22 cellular contexts compared by ENCODE assay signal in the genomic region with DNA sequence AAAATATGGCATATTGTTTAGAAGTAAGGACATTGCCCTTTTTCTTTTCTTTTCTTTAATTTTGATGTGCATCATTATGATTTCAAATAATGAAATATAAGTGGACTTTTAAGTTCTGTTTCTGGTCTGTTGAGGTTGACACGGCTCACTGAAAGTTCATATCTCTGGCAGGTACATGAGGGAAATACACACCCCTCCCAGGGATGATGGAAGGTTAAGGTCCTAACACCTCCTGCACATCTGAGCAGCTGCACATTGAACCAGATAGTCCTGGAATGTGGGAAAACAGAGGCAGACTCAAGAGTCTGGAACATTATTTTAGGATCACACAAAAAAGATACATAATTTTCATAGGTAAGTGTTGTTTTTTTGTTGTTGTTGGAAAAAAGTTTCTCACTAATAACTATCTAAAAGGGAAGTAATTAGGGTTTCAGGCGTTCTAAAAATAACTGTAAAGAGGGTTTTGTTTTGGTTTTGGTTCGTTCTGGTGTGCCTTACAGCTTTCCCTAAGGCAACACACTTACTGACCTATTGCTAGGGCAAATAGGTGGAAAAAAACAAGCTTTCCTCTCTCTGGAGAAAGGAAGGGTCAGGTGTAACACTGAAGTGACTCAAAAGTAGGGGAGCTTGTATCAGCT.
DNase-seq lines count a peak whose midpoint lies in the region; ATAC-seq and TF ChIP-seq lines count a peak whose summit lies in the region.
"Had no signal": no experiment of that assay in that cellular context is flagged by ENCODE, and none has a peak within 500 bp of the region (broad histone marks: within the 10 kb centered on the region; RNA-seq: fewer than 3 reads in every experiment).

No MANE protein-coding gene starts in this region.

- H3K4me3 ChIP-seq in GM08714 (ENCODE audit: low read length) (peak overlapping the region; percentile 48; the same call in 1 of the 2 replicates), RWPE2 (ENCODE audit: severe bottlenecking) (peak overlapping the region; percentile 37)
- H3K4me3 ChIP-seq: esophagus muscularis mucosa, right atrium auricular region, uterus had no signal

- peak; percentile 57 for ATAC-seq in GM19397 (IDR thresholded peaks at IDR 0.05; ENCODE audit: unreplicated experiment)
- peak; percentile 66 for ATAC-seq in HG02885 (IDR thresholded peaks at IDR 0.05; ENCODE audit: poor library complexity, unreplicated experiment)
- ATAC-seq in RWPE2 (ENCODE audit: low read depth): no peak
- ATAC-seq: left lobe of liver; natural killer cell; stimulated activated effector memory CD8-positive, alpha-beta T cell treated with anti-CD3 and anti-CD28 coated beads, Interleukin-12 subunit alpha, Interleukin-12 subunit beta, amount 100 ng/mL, for 72 hours had no signal

- peak overlapping the region; percentile 90 for H3K27ac ChIP-seq in RWPE2 (ENCODE audit: poor library complexity, severe bottlenecking)
- H3K27ac ChIP-seq: esophagus muscularis mucosa, right atrium auricular region, RWPE1, uterus had no signal

- TF ChIP-seq CTCF in RWPE2 (IDR thresholded peaks at IDR 0.05; ENCODE audit: poor library complexity, severe bottlenecking): no peak

- peaks cover 35% of the 10 kb centered on the region for H3K36me3 ChIP-seq in RWPE2 (ENCODE audit: low read depth)
- H3K36me3 ChIP-seq: esophagus muscularis mucosa, right atrium auricular region, uterus had no signal

- H3K9me3 ChIP-seq in RWPE2 (ENCODE audit: severe bottlenecking): no peaks in the 10 kb centered on the region
- H3K9me3 ChIP-seq: esophagus muscularis mucosa, right atrium auricular region, uterus had no signal

- H3K27me3 ChIP-seq in RWPE2 (ENCODE audit: insufficient read depth, poor library complexity, severe bottlenecking): no peaks in the 10 kb centered on the region
- H3K27me3 ChIP-seq: right atrium auricular region, uterus had no signal

- H3K4me1 ChIP-seq in RWPE2 (ENCODE audit: insufficient read depth, poor library complexity, severe bottlenecking): peaks cover 31% of the 10 kb centered on the region
- H3K4me1 ChIP-seq: right atrium auricular region, uterus had no signal

- DNase-seq in RWPE2 (ENCODE audit: low spot score): no peak
- no peak for DNase-seq in NCI-H82 treated with DMSO at 0.1 percent for 48 hours (lab: John Stamatoyannopoulos, UW; ENCODE audit: unreplicated experiment)
- no peak for DNase-seq in NCI-H526 treated with DMSO at 0.1 percent for 48 hours (lab: John Stamatoyannopoulos, UW)
- no peak for DNase-seq in putamen (ENCODE audit: low spot score)
- DNase-seq in DMS 273 treated with DMSO at 0.1 percent for 48 hours (lab: John Stamatoyannopoulos, UW): no peak
- DNase-seq: activated CD4-positive, alpha-beta T cell treated with anti-CD3 and anti-CD28 coated beads, Interleukin-2, amount 50 U/mL, for 1 hour; aorta; hypothalamus; natural killer cell; NCI-H1436 treated with DMSO at 0.1 percent for 48 hours; NCI-H510A; stimulated activated CD4-positive, alpha-beta T cell treated with anti-CD3 and anti-CD28 coated beads, Interleukin-4, amount 100 ng/mL, for 24 hours; T-helper 9 cell; uterus had no signal
